ENCODE assay signal across 27 cellular contexts in the genomic region with DNA sequence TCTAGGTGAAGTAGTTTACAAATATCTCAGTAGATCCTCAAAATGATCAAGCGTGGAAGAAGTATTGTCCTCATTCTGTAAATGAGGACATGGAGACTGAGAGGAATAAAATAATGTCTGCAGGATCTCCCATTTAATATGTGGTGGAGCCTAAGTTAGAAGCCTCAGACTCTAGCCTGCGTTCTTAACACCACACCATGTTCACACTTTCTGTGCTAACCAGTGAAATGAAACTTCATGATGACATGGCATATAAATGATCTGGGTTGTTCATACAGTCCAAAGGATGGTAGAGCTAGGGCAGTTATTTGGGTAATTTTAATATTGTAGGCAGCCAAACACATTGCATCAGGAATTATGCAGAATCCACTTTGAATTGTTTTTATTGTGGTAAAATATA.
"Had no signal": no experiment of that assay in that cellular context is flagged by ENCODE, and none has a peak within 500 bp of the region (broad histone marks: within the 10 kb centered on the region; RNA-seq: fewer than 3 reads in every experiment).

No MANE protein-coding gene starts in this region.

- H3K9me3 ChIP-seq: breast epithelium, esophagus squamous epithelium, left lung, lower lobe of right lung, pancreas, prostate gland, sigmoid colon, tibial nerve had no signal

- H3K4me1 ChIP-seq: breast epithelium, pancreas, prostate gland had no signal

- H3K27ac ChIP-seq: breast epithelium, esophagus squamous epithelium, left lung, lower lobe of right lung, pancreas, prostate gland, sigmoid colon, tibial nerve had no signal

- ATAC-seq: activated T-cell treated with anti-CD3 and anti-CD28 coated beads, Interleukin-2, amount 50 U/mL, for 4 hours; left lung; lower lobe of right lung; pancreas; stimulated activated naive B cell treated with anti-CD40 and anti-IgM and Interleukin-4, amounts not matched to agents 10 μg/mL and 1 μg/mL and 100 μg/mL, for 72 hours had no signal

- H3K27me3 ChIP-seq: breast epithelium, esophagus squamous epithelium, left lung, pancreas, sigmoid colon, tibial nerve had no signal

- DNase-seq: activated CD4-positive, alpha-beta T cell treated with anti-CD3 and anti-CD28 coated beads for 48 hours; activated CD4-positive, alpha-beta T cell treated with anti-CD3 and anti-CD28 coated beads, Interleukin-2, amount 50 U/mL, for 48 hours; activated CD4-positive, CD25-positive, alpha-beta regulatory T cell; activated CD8-positive, alpha-beta memory T cell treated with anti-CD3 and anti-CD28 coated beads, Interleukin-2, amount 50 U/mL, for 48 hours; activated naive CD8-positive, alpha-beta T cell treated with anti-CD3 and anti-CD28 coated beads for 36 hours; activated T-cell treated with anti-CD3 and anti-CD28 coated beads, Interleukin-2, amount 50 U/mL, for 4 hours; central memory CD4-positive, alpha-beta T cell; esophagus squamous epithelium; foreskin melanocyte; left lung; lower lobe of right lung; mesenchymal stem cell; nephron progenitor cell; pancreas; sigmoid colon; stimulated activated CD4-positive, alpha-beta T cell treated with anti-CD3 and anti-CD28 coated beads, Interleukin-1b, Interleukin-23, amount 100 ng/mL, for 48 hours; stimulated activated CD4-positive, alpha-beta T cell treated with anti-CD3 and anti-CD28 coated beads, Interleukin-4, amount 100 ng/mL, for 4 hours; stimulated activated CD8-positive, alpha-beta memory T cell treated with anti-CD3 and anti-CD28 coated beads, Interleukin-4, amount 100 ng/mL, for 48 hours; stimulated activated naive B cell treated with anti-CD40 and anti-IgM and Interleukin-4, amounts not matched to agents 10 μg/mL and 1 μg/mL and 100 μg/mL, for 72 hours; T-helper 1 cell had no signal

- FAIRE-seq: islet of Langerhans, pancreas had no signal

- H3K4me2 ChIP-seq: smooth muscle cell had no signal

- H3K27ac Mint-ChIP-seq: activated naive CD8-positive, alpha-beta T cell treated with anti-CD3 and anti-CD28 coated beads for 36 hours; dendritic cell treated with granulocyte-macrophage colony-stimulating factor and Interleukin-4, amounts not matched to agents 40 ng/mL and 50 ng/mL, for 4 days; nephron progenitor cell; stimulated activated naive B cell treated with anti-CD40 and anti-IgM and Interleukin-4, amounts not matched to agents 10 μg/mL and 1 μg/mL and 100 μg/mL, for 72 hours had no signal

- H3K9me3 Mint-ChIP-seq: activated naive CD8-positive, alpha-beta T cell treated with anti-CD3 and anti-CD28 coated beads for 36 hours; activated T-cell treated with anti-CD3 and anti-CD28 coated beads, Interleukin-2, amount 50 U/mL, for 4 hours; activated T-helper 2 cell treated with anti-CD3 and anti-CD28 coated beads, Interferon-gamma antibody, Interleukin-2, Interleukin-4, amounts not matched to agents 10 μg/mL and 5 μg/mL and 100 μg/mL, durations not matched to agents 14 hours and 24 hours and 36 hours; dendritic cell treated with granulocyte-macrophage colony-stimulating factor and Interleukin-4, amounts not matched to agents 40 ng/mL and 50 ng/mL, for 4 days; nephron progenitor cell; stimulated activated naive B cell treated with anti-CD40 and anti-IgM and Interleukin-4, amounts not matched to agents 10 μg/mL and 1 μg/mL and 100 μg/mL, for 72 hours had no signal

- H3K4me3 Mint-ChIP-seq: activated naive CD8-positive, alpha-beta T cell treated with anti-CD3 and anti-CD28 coated beads for 36 hours; activated T-cell treated with anti-CD3 and anti-CD28 coated beads, Interleukin-2, amount 50 U/mL, for 4 hours; dendritic cell treated with granulocyte-macrophage colony-stimulating factor and Interleukin-4, amounts not matched to agents 40 ng/mL and 50 ng/mL, for 4 days; nephron progenitor cell; stimulated activated naive B cell treated with anti-CD40 and anti-IgM and Interleukin-4, amounts not matched to agents 10 μg/mL and 1 μg/mL and 100 μg/mL, for 72 hours had no signal

- H3K4me3 ChIP-seq: breast epithelium, esophagus squamous epithelium, left lung, lower lobe of right lung, pancreas, prostate gland, sigmoid colon, smooth muscle cell, tibial nerve had no signal

- H3K36me3 ChIP-seq: breast epithelium, pancreas, prostate gland had no signal

- H3K27me3 Mint-ChIP-seq: activated naive CD8-positive, alpha-beta T cell treated with anti-CD3 and anti-CD28 coated beads for 36 hours; dendritic cell treated with granulocyte-macrophage colony-stimulating factor and Interleukin-4, amounts not matched to agents 40 ng/mL and 50 ng/mL, for 4 days; stimulated activated naive B cell treated with anti-CD40 and anti-IgM and Interleukin-4, amounts not matched to agents 10 μg/mL and 1 μg/mL and 100 μg/mL, for 72 hours had no signal
